In genomic region chr19:42477117-42477516, GRCh38 we compare ENCODE assay signal across 23 cellular contexts. TPM values are rescaled to one million over a fixed set of nuclear protein-coding genes. Genes with fewer than 3 reads are reported as not detected.
A peak's percentile ranks its signal among the peaks of the same experiment; 100 is the strongest.
DNase-seq lines count a peak whose midpoint lies in the region; ATAC-seq and TF ChIP-seq lines count a peak whose summit lies in the region.
"Had no signal": no experiment of that assay in that cellular context is flagged by ENCODE, and none has a peak within 500 bp of the region (broad histone marks: within the 10 kb centered on the region; RNA-seq: fewer than 3 reads in every experiment).

No MANE protein-coding gene starts in this region.

- H3K36me3 ChIP-seq in BLaER1 treated with 17β-estradiol and CSF1 and Interleukin-3, amounts not matched to agents 10 nM and 100 nM = no peaks in the 10 kb centered on the region; a peak in 1 of 22 replicates
- H3K36me3 ChIP-seq in GM23338 (ENCODE audit: insufficient read depth) (no peaks in the 10 kb centered on the region), HUES64 (ENCODE audit: insufficient read depth, low read length) (no peaks in the 10 kb centered on the region), endodermal cell (ENCODE audit: control insufficient read depth, insufficient read depth, low read length) (no peaks in the 10 kb centered on the region)
- H3K36me3 ChIP-seq: BE2C had no signal

- H3K27ac Mint-ChIP-seq in GM23338 (no peak overlapping the region), endodermal cell (no peak overlapping the region)
- H3K27ac Mint-ChIP-seq: CD8-positive, alpha-beta T cell had no signal

- H3K9me3 ChIP-seq in BLaER1 treated with 17β-estradiol and CSF1 and Interleukin-3, amounts not matched to agents 10 nM and 100 nM (replicated peaks in 1 of 11) = peaks cover 0 to 13% (median 0%) of the 10 kb centered on the region in 11 experiments; a peak in 3 of 22 replicates
- H3K9me3 ChIP-seq in HUES64 (ENCODE audit: insufficient read depth, low read depth, low read length) (no peaks in the 10 kb centered on the region), endodermal cell (ENCODE audit: control insufficient read depth, low read length) (no peaks in the 10 kb centered on the region)
- H3K9me3 ChIP-seq: A549, BE2C, Caco-2 had no signal

- TF ChIP-seq CTCF in GM23338 (conservative IDR thresholded peaks at IDR 0.05; ENCODE audit: low read depth in 2 of 2) (no peak), endodermal cell (conservative IDR thresholded peaks at IDR 0.05) (no peak)

- no peaks in the 10 kb centered on the region for H3K9me2 ChIP-seq in GM23338 (ENCODE audit: insufficient read depth)

- H3K4me3 Mint-ChIP-seq in GM23338 (no peak overlapping the region), endodermal cell (no peak overlapping the region)
- H3K4me3 Mint-ChIP-seq: CD8-positive, alpha-beta T cell had no signal

- H3K27me3 ChIP-seq in BLaER1 treated with 17β-estradiol and CSF1 and Interleukin-3, amounts not matched to agents 10 nM and 100 nM = no peaks in the 10 kb centered on the region
- no peaks in the 10 kb centered on the region for H3K27me3 ChIP-seq in GM23338 (ENCODE audit: insufficient read depth)
- H3K27me3 ChIP-seq in HUES64 (ENCODE audit: insufficient read depth, low read length) = no peaks in the 10 kb centered on the region
- no peaks in the 10 kb centered on the region for H3K27me3 ChIP-seq in endodermal cell (ENCODE audit: control insufficient read depth, insufficient read depth, low read length, poor library complexity, severe bottlenecking)

- H3K27me3 Mint-ChIP-seq in GM23338 (ENCODE audit: insufficient read depth, low read depth, poor library complexity) (peaks cover 6% of the 10 kb centered on the region), endodermal cell (ENCODE audit: insufficient read depth) (no peaks in the 10 kb centered on the region)

- 91% methylated on average over 2 of the region's 2 CpGs for whole genome bisulfite sequencing in HUES64
- WGBS in endodermal cell (ENCODE audit: insufficient coverage in 1 of 2, insufficient read length in 1 of 2), 2 experiments = 87% methylated on average over 2 of the region's 2 CpGs; no CpG with 5 or more reads in 1 of the 2 experiments

- H3K4me1 Mint-ChIP-seq in GM23338 (peaks cover 47% of the 10 kb centered on the region), endodermal cell (peaks cover 38% of the 10 kb centered on the region)

- no peak for DNase-seq in GM23338 (ENCODE audit: low spot score)
- DNase-seq in endodermal cell = peak; percentile 10
- DNase-seq in D341Med (ENCODE audit: low spot score) = no peak
- DNase-seq in NCI-H1105 (lab: John Stamatoyannopoulos, UW) = no peak
- no peak for DNase-seq in SK-N-DZ (ENCODE audit: low spot score)
- DNase-seq in cortex of kidney (lab: John Stamatoyannopoulos, UW) = no peak
- DNase-seq: 8988T; ACHN; AML-193; BE2C; C1 segment of cervical spinal cord; Caco-2; CD8-positive, alpha-beta T cell; DMS 273 treated with DMSO at 0.1 percent for 48 hours; DMS79; EL; GDM1; GM23248; HCEC 1CT had no signal

- H3K9me3 Mint-ChIP-seq in GM23338 = peaks cover 2% of the 10 kb centered on the region; the same call in 1 of the 3 replicates
- no peaks in the 10 kb centered on the region for H3K9me3 Mint-ChIP-seq in endodermal cell
- H3K9me3 Mint-ChIP-seq: CD8-positive, alpha-beta T cell had no signal

- no peak overlapping the region for H3K4me3 ChIP-seq in BLaER1 treated with 17β-estradiol and CSF1 and Interleukin-3, amounts not matched to agents 10 nM and 100 nM
- H3K4me3 ChIP-seq in GM23338 (no peak overlapping the region), HUES64 (ENCODE audit: low read length) (no peak overlapping the region), endodermal cell (ENCODE audit: low read length) (no peak overlapping the region)
- H3K4me3 ChIP-seq: A549, GM12878, GM23248 had no signal

- H2AFZ ChIP-seq in GM23338 = no peak overlapping the region
- H2AFZ ChIP-seq: GM23248 had no signal

- H3K4me1 ChIP-seq in BLaER1 treated with 17β-estradiol and CSF1 and Interleukin-3, amounts not matched to agents 10 nM and 100 nM = peaks cover 37 to 99% (median 75%) of the 10 kb centered on the region in 10 experiments
- H3K4me1 ChIP-seq in GM23338 (ENCODE audit: insufficient read depth) (peaks cover 53% of the 10 kb centered on the region), HUES64 (ENCODE audit: insufficient read depth, low read length) (peaks cover 47% of the 10 kb centered on the region), endodermal cell (ENCODE audit: control insufficient read depth, insufficient read depth, low read length) (peaks cover 12% of the 10 kb centered on the region)
- H3K4me1 ChIP-seq: BE2C had no signal

- ATAC-seq in GM23338 = no peak
- ATAC-seq: A549; CD8-positive, alpha-beta T cell; GM12878 had no signal

- H3K36me3 Mint-ChIP-seq in GM23338 (ENCODE audit: low read depth) (peaks cover 3% of the 10 kb centered on the region), endodermal cell (ENCODE audit: low read depth) (no peaks in the 10 kb centered on the region)
- H3K36me3 Mint-ChIP-seq: CD8-positive, alpha-beta T cell had no signal

- no peaks in the 10 kb centered on the region for H4K20me1 ChIP-seq in BLaER1 treated with 17β-estradiol and CSF1 and Interleukin-3, amounts not matched to agents 10 nM and 100 nM
- no peaks in the 10 kb centered on the region for H4K20me1 ChIP-seq in GM23338 (replicated peaks; ENCODE audit: insufficient read depth)

- H3K4me2 ChIP-seq in BLaER1 treated with 17β-estradiol and CSF1 and Interleukin-3, amounts not matched to agents 10 nM and 100 nM = peak overlapping the region in 2 of 11 experiments; percentile 14 to 35; a peak in 3 of 22 replicates
- no peak overlapping the region; the same call in 1 of the 2 replicates for H3K4me2 ChIP-seq in GM23338
- H3K4me2 ChIP-seq: A549 had no signal

- peak overlapping the region in 7 of 11 experiments; percentile 9 to 96 (median 36); a peak in 9 of 22 replicates for H3K27ac ChIP-seq in BLaER1 treated with 17β-estradiol and CSF1 and Interleukin-3, amounts not matched to agents 10 nM and 100 nM
- H3K27ac ChIP-seq in GM23338 (ENCODE audit: low read depth) = peak overlapping the region; percentile 98
- H3K27ac ChIP-seq in HUES64 (ENCODE audit: low read depth, low read length) = peak overlapping the region; percentile 41; the same call in 1 of the 2 replicates
- no peak overlapping the region for H3K27ac ChIP-seq in endodermal cell (ENCODE audit: low read depth, low read length)
- H3K27ac ChIP-seq: A549, GM23248 had no signal

- H3K79me2 ChIP-seq in GM23338 (replicated peaks; ENCODE audit: insufficient read depth) = no peaks in the 10 kb centered on the region

- H3K9ac ChIP-seq in BLaER1 treated with 17β-estradiol and CSF1 and Interleukin-3, amounts not matched to agents 10 nM and 100 nM = no peak overlapping the region
- no peak overlapping the region for H3K9ac ChIP-seq in HUES64 (ENCODE audit: low read depth, low read length)
- no peak overlapping the region for H3K9ac ChIP-seq in endodermal cell (ENCODE audit: extremely low read depth, low read length, poor library complexity, severe bottlenecking)
- H3K9ac ChIP-seq: GM23248 had no signal

- H3F3A ChIP-seq in GM23338 (replicated peaks; ENCODE audit: low read depth) = peaks cover 16% of the 10 kb centered on the region

RNA-seq across cellular contexts. Expression of gene CXCL17, which starts 34.4 kb away (rescaled TPM):
- total RNA-seq in GM23338 (2014; rRNA removed; shearing (Covaris generic)) = not detected in 2 replicates
- 0.39 TPM in 1 of 2 replicates, not detected in the other for polyA plus RNA-seq in GM23338 (2016; fragmentation: Nextera tagmentation; extraction: Ambion mirVana)
- not detected for polyA plus RNA-seq in HUES64 (2013, experiment 1 of 2)
- not detected for polyA plus RNA-seq in HUES64 (2013, experiment 2 of 2)
- total RNA-seq in endodermal cell = under 1 TPM in 1 of 2 donors, not detected in 1; 0.37 TPM
- not detected for polyA plus RNA-seq in endodermal cell (2013, experiment 1 of 2)
- polyA plus RNA-seq in endodermal cell (2013, experiment 2 of 2) = not detected
- polyA plus RNA-seq in SK-N-DZ (2014; cell fraction: cytosol; rRNA removed) = not detected in 2 replicates
- not detected in 2 replicates for polyA plus RNA-seq in SK-N-DZ (2014; cell fraction: nucleus; rRNA removed)
- total RNA-seq: CD8-positive, alpha-beta T cell; GM12878; GM23248 had no signal
- polyA plus RNA-seq: GM23248 had no signal

RNA-seq across cellular contexts. Expression of gene LIPE, which starts 49.9 kb away (rescaled TPM):
- total RNA-seq in GM23338 (2014; rRNA removed; shearing (Covaris generic)) = 10.9 and 16.2 TPM in 2 replicates
- polyA plus RNA-seq in GM23338 (2016; fragmentation: Nextera tagmentation; extraction: Ambion mirVana) = 4.3 and 5.8 TPM in 2 replicates
- 3.1 TPM for polyA plus RNA-seq in HUES64 (2013, experiment 1 of 2)
- 4.2 TPM for polyA plus RNA-seq in HUES64 (2013, experiment 2 of 2)
- total RNA-seq in endodermal cell = 1 to 10 TPM; 5.9 to 8.1 TPM
- 6.7 TPM for polyA plus RNA-seq in endodermal cell (2013, experiment 1 of 2)
- polyA plus RNA-seq in endodermal cell (2013, experiment 2 of 2) = 7.5 TPM
- 3.8 and 6.9 TPM in 2 replicates for polyA plus RNA-seq in SK-N-DZ (2014; cell fraction: cytosol; rRNA removed)
- polyA plus RNA-seq in SK-N-DZ (2014; cell fraction: nucleus; rRNA removed) = 4.3 and 4.7 TPM in 2 replicates

RNA-seq across cellular contexts. Expression of gene CEACAM1, which starts 51.2 kb away (rescaled TPM):
- total RNA-seq in GM23338 (2014; rRNA removed; shearing (Covaris generic)) = 0.78 and 3.0 TPM in 2 replicates
- 0.63 and 1.7 TPM in 2 replicates for polyA plus RNA-seq in GM23338 (2016; fragmentation: Nextera tagmentation; extraction: Ambion mirVana)
- polyA plus RNA-seq in HUES64 (2013, experiment 1 of 2) = 0.70 TPM
- polyA plus RNA-seq in HUES64 (2013, experiment 2 of 2) = 0.82 TPM
- 1 to 10 TPM; 1.0 to 1.5 TPM for total RNA-seq in endodermal cell
- polyA plus RNA-seq in endodermal cell (2013, experiment 1 of 2) = 0.57 TPM
- polyA plus RNA-seq in endodermal cell (2013, experiment 2 of 2) = not detected
- polyA plus RNA-seq in SK-N-DZ (2014; cell fraction: cytosol; rRNA removed) = not detected in 2 replicates
- not detected in 2 replicates for polyA plus RNA-seq in SK-N-DZ (2014; cell fraction: nucleus; rRNA removed)
- total RNA-seq: GM23248 had no signal
- polyA plus RNA-seq: GM23248 had no signal
